ENCODE assay signal across 11 cellular contexts in genomic region chr2:216478151-216478550, GRCh38. TPM values are rescaled to one million over a fixed set of nuclear protein-coding genes. Genes with fewer than 3 reads are reported as not detected.
DNase-seq lines count a peak whose midpoint lies in the region; ATAC-seq lines count a peak whose summit lies in the region.
"Had no signal": no experiment of that assay in that cellular context is flagged by ENCODE, and none has a peak within 500 bp of the region (broad histone marks: within the 10 kb centered on the region; RNA-seq: fewer than 3 reads in every experiment).

No MANE protein-coding gene starts in this region.

- POLR2A ChIA-PET in activated CD4-positive, alpha-beta memory T cell treated with anti-CD3 and anti-CD28 coated beads for 36 hours (lab: Charles Lee) = interaction anchor here (1.6 kb wide), 1 partner anchor 20 kb away, joined by 7 read pairs; the partner anchor contains the start of gene RPL37A
- POLR2A ChIA-PET in activated CD4-positive, alpha-beta memory T cell treated with anti-CD3 and anti-CD28 coated beads, Interleukin-2, amount 10 ng/mL, durations not matched to agents 7 days and 5 days (lab: Charles Lee) = no interaction called here

- H3K4me3 Mint-ChIP-seq in activated CD4-positive, alpha-beta memory T cell treated with anti-CD3 and anti-CD28 coated beads for 36 hours = no peak overlapping the region
- H3K4me3 Mint-ChIP-seq in activated CD4-positive, alpha-beta memory T cell treated with anti-CD3 and anti-CD28 coated beads, Interleukin-2, amount 10 ng/mL, durations not matched to agents 7 days and 5 days = no peak overlapping the region
- H3K4me3 Mint-ChIP-seq: activated T-cell treated with anti-CD3 and anti-CD28 coated beads, Interleukin-2, amount 50 U/mL, for 24 hours; B cell had no signal

- in situ Hi-C loops in HAP-1 (cut with MboI; ENCODE audit: low sequenced_read_pairs) = no loop called here

- H3K27me3 Mint-ChIP-seq in activated CD4-positive, alpha-beta memory T cell treated with anti-CD3 and anti-CD28 coated beads for 36 hours = no peaks in the 10 kb centered on the region
- H3K27me3 Mint-ChIP-seq in activated CD4-positive, alpha-beta memory T cell treated with anti-CD3 and anti-CD28 coated beads, Interleukin-2, amount 10 ng/mL, durations not matched to agents 7 days and 5 days = no peaks in the 10 kb centered on the region
- H3K27me3 Mint-ChIP-seq: activated T-cell treated with anti-CD3 and anti-CD28 coated beads, Interleukin-2, amount 50 U/mL, for 24 hours; B cell had no signal

- ATAC-seq in GM21737 (IDR thresholded peaks at IDR 0.05; ENCODE audit: unreplicated experiment) = no peak

- H3K27ac Mint-ChIP-seq in activated CD4-positive, alpha-beta memory T cell treated with anti-CD3 and anti-CD28 coated beads for 36 hours = no peak overlapping the region
- H3K27ac Mint-ChIP-seq in activated CD4-positive, alpha-beta memory T cell treated with anti-CD3 and anti-CD28 coated beads, Interleukin-2, amount 10 ng/mL, durations not matched to agents 7 days and 5 days = no peak overlapping the region
- H3K27ac Mint-ChIP-seq: B cell had no signal

- no peak overlapping the region for H3K4me3 ChIP-seq in HAP-1
- H3K4me3 ChIP-seq: hepatocyte had no signal

- peak; percentile 52 for DNase-seq in activated CD4-positive, alpha-beta memory T cell treated with anti-CD3 and anti-CD28 coated beads for 36 hours
- DNase-seq in activated CD4-positive, alpha-beta memory T cell treated with anti-CD3 and anti-CD28 coated beads, Interleukin-2, amount 10 ng/mL, durations not matched to agents 7 days and 5 days = no peak
- peak; percentile 48 for DNase-seq in SW480 (ENCODE audit: low spot score)
- DNase-seq in glomerular endothelial cell (ENCODE audit: extremely low read depth, low read depth, low spot score) = peak; percentile 81
- DNase-seq in stromal cell of bone marrow (ENCODE audit: low read depth) = peak; percentile 48
- DNase-seq in HAP-1 (ENCODE audit: low spot score in 2 of 2) = no peak
- DNase-seq in NCI-H187 (lab: John Stamatoyannopoulos, UW) = no peak
- DNase-seq: activated T-cell treated with anti-CD3 and anti-CD28 coated beads, Interleukin-2, amount 50 U/mL, for 24 hours had no signal

- no peaks in the 10 kb centered on the region for H3K4me1 ChIP-seq in HAP-1

- peaks cover 5% of the 10 kb centered on the region; the same call in 1 of the 2 replicates for H3K36me3 ChIP-seq in HAP-1 (replicated peaks)

- peaks cover 15% of the 10 kb centered on the region for H3K4me1 Mint-ChIP-seq in activated CD4-positive, alpha-beta memory T cell treated with anti-CD3 and anti-CD28 coated beads for 36 hours (ENCODE audit: low read depth)
- peaks cover 14% of the 10 kb centered on the region for H3K4me1 Mint-ChIP-seq in activated CD4-positive, alpha-beta memory T cell treated with anti-CD3 and anti-CD28 coated beads, Interleukin-2, amount 10 ng/mL, durations not matched to agents 7 days and 5 days

- intact Hi-C loops in activated CD4-positive, alpha-beta memory T cell treated with anti-CD3 and anti-CD28 coated beads for 36 hours (cut with micrococcal nuclease) = loop anchor here (1.0 to 5.0 kb wide), 2 partner anchors 20 to 66 kb away; partner anchors contain the start of genes RPL37A and SMARCAL1

- CTCF ChIA-PET in activated CD4-positive, alpha-beta memory T cell treated with anti-CD3 and anti-CD28 coated beads for 36 hours (lab: Charles Lee) = interaction anchor here (0.9 to 1.3 kb wide), 2 partner anchors 75 to 1235 kb away, joined by 4 to 5 read pairs; no protein-coding TSS in a partner anchor
- CTCF ChIA-PET in activated CD4-positive, alpha-beta memory T cell treated with anti-CD3 and anti-CD28 coated beads, Interleukin-2, amount 10 ng/mL, durations not matched to agents 7 days and 5 days (lab: Charles Lee) = interaction anchor here (0.6 kb wide), 1 partner anchor 205 kb away, joined by 3 read pairs; no protein-coding TSS in a partner anchor

- peaks cover 25% of the 10 kb centered on the region for H3K36me3 Mint-ChIP-seq in activated CD4-positive, alpha-beta memory T cell treated with anti-CD3 and anti-CD28 coated beads for 36 hours
- peaks cover 35% of the 10 kb centered on the region for H3K36me3 Mint-ChIP-seq in activated CD4-positive, alpha-beta memory T cell treated with anti-CD3 and anti-CD28 coated beads, Interleukin-2, amount 10 ng/mL, durations not matched to agents 7 days and 5 days (ENCODE audit: low read depth)

- H3K9me3 Mint-ChIP-seq in activated CD4-positive, alpha-beta memory T cell treated with anti-CD3 and anti-CD28 coated beads for 36 hours = no peaks in the 10 kb centered on the region
- no peaks in the 10 kb centered on the region for H3K9me3 Mint-ChIP-seq in activated CD4-positive, alpha-beta memory T cell treated with anti-CD3 and anti-CD28 coated beads, Interleukin-2, amount 10 ng/mL, durations not matched to agents 7 days and 5 days
- H3K9me3 Mint-ChIP-seq: activated T-cell treated with anti-CD3 and anti-CD28 coated beads, Interleukin-2, amount 50 U/mL, for 24 hours had no signal

- no peaks in the 10 kb centered on the region for H3K27me3 ChIP-seq in HAP-1 (ENCODE audit: low read depth)
- H3K27me3 ChIP-seq: hepatocyte had no signal

- H3K9me3 ChIP-seq in HAP-1 = no peaks in the 10 kb centered on the region

RNA-seq across cellular contexts. Expression of gene RPL37A, which starts 20.5 kb away (rescaled TPM):
- 1,000 to 10,000 TPM; 4,165 to 4,237 TPM for total RNA-seq in activated CD4-positive, alpha-beta memory T cell treated with anti-CD3 and anti-CD28 coated beads for 36 hours
- 1,000 to 10,000 TPM; 2,149 to 2,170 TPM for total RNA-seq in activated CD4-positive, alpha-beta memory T cell treated with anti-CD3 and anti-CD28 coated beads, Interleukin-2, amount 10 ng/mL, durations not matched to agents 7 days and 5 days
- 1,125 and 1,716 TPM in 2 replicates for total RNA-seq in glomerular endothelial cell

Comparison
In these comparisons a context has a peak if more than half of its experiments do, and no peak if none do; other contexts are left out.
1. DNase-seq: peak in activated CD4-positive, alpha-beta memory T cell treated with anti-CD3 and anti-CD28 coated beads for 36 hours (single experiment), SW480 (single experiment), glomerular endothelial cell (single experiment) and stromal cell of bone marrow (single experiment); none in activated CD4-positive, alpha-beta memory T cell treated with anti-CD3 and anti-CD28 coated beads, Interleukin-2, amount 10 ng/mL, durations not matched to agents 7 days and 5 days (single experiment), HAP-1 (0 of 2) and NCI-H187 (0 of 2).